8 cellular contexts compared by ENCODE assay signal in genomic region chr13:113298001-113298945, GRCh38. TPM values are rescaled to one million over a fixed set of nuclear protein-coding genes. Genes with fewer than 3 reads are reported as not detected.
A peak's percentile ranks its signal among the peaks of the same experiment; 100 is the strongest.
DNase-seq lines count a peak whose midpoint lies in the region; ATAC-seq and TF ChIP-seq lines count a peak whose summit lies in the region.

No MANE protein-coding gene starts in this region.

- H3K27me3 Mint-ChIP-seq in activated T-helper 17 cell treated with anti-CD3 and anti-CD28 coated beads, Interleukin-2, amount 50 U/mL, for 72 hours, result no peaks in the 10 kb centered on the region

- peak overlapping the region; percentile 98 for H3K4me3 Mint-ChIP-seq in activated T-helper 17 cell treated with anti-CD3 and anti-CD28 coated beads, Interleukin-2, amount 50 U/mL, for 72 hours

- H3K4me3 ChIP-seq in heart left ventricle (peak overlapping the region; percentile 77 to 98 (median 88)), testis (peak overlapping the region; percentile 93 to 98)

- TF ChIP-seq CTCF in heart left ventricle (IDR thresholded peaks at IDR 0.05), result no peak
- TF ChIP-seq CTCF in testis (IDR thresholded peaks at IDR 0.05), result no peak

- intact Hi-C loops in heart left ventricle (cut with DNase I), result loop anchor here in 4 of 10 donors (5.0 to 10.0 kb wide), 3 partner anchors 81 to 97 kb away; no protein-coding TSS in a partner anchor
- intact Hi-C loops in Right ventricle myocardium inferior (cut with DNase I), result no loop called here
- intact Hi-C loops in testis (cut with DNase I; ENCODE audit: low total_unique reads), result no loop called here

- H3K4me1 Mint-ChIP-seq in activated T-helper 17 cell treated with anti-CD3 and anti-CD28 coated beads, Interleukin-2, amount 50 U/mL, for 72 hours, result peaks cover 21% of the 10 kb centered on the region

- peaks cover 0 to 51% (median 23%) of the 10 kb centered on the region in 12 donors for H3K4me1 ChIP-seq in heart left ventricle
- peaks cover 8% of the 10 kb centered on the region for H3K4me1 ChIP-seq in testis

- H3K36me3 ChIP-seq in heart left ventricle (peaks cover 0 to 21% (median 5%) of the 10 kb centered on the region in 9 donors), testis (ENCODE audit: low read depth, missing control alignments) (no peaks in the 10 kb centered on the region)

- no peaks in the 10 kb centered on the region for H3K9me3 Mint-ChIP-seq in activated T-helper 17 cell treated with anti-CD3 and anti-CD28 coated beads, Interleukin-2, amount 50 U/mL, for 72 hours

- TF ChIP-seq POLR2A in heart left ventricle (IDR thresholded peaks at IDR 0.05) (no peak), testis (IDR thresholded peaks at IDR 0.05) (no peak)

- H3K27ac ChIP-seq in heart left ventricle (peak overlapping the region in 8 of 12 donors; percentile 88 to 95 (median 92)), testis (peak overlapping the region; percentile 37 to 83)

- peak overlapping the region; percentile 99 for H3K27ac Mint-ChIP-seq in activated T-helper 17 cell treated with anti-CD3 and anti-CD28 coated beads, Interleukin-2, amount 50 U/mL, for 72 hours

- ATAC-seq in heart left ventricle (no peak), Right ventricle myocardium inferior (no peak), GM21390 (IDR thresholded peaks at IDR 0.05; ENCODE audit: unreplicated experiment) (no peak), GM18873 (IDR thresholded peaks at IDR 0.05; ENCODE audit: low FRiP score, unreplicated experiment) (no peak)
- ATAC-seq in activated T-helper 17 cell treated with anti-CD3 and anti-CD28 coated beads, Interleukin-2, amount 50 U/mL, for 72 hours (replicated peaks), result no peak

- peaks cover 21% of the 10 kb centered on the region for H3K36me3 Mint-ChIP-seq in activated T-helper 17 cell treated with anti-CD3 and anti-CD28 coated beads, Interleukin-2, amount 50 U/mL, for 72 hours (ENCODE audit: low read depth)

- DNase-seq in heart left ventricle, result no peak
- DNase-seq in Right ventricle myocardium inferior (ENCODE audit: missing footprints), result no peak
- DNase-seq in iris pigment epithelial cell (ENCODE audit: low read depth), result peak; percentile 23
- DNase-seq in testis, result peak; percentile 23
- no peak for DNase-seq in NCI-H2029 (lab: John Stamatoyannopoulos, UW)

- no peaks in the 10 kb centered on the region for H3K27me3 ChIP-seq in heart left ventricle
- no peaks in the 10 kb centered on the region for H3K27me3 ChIP-seq in testis

- H3K9me3 ChIP-seq in heart left ventricle (no peaks in the 10 kb centered on the region), testis (no peaks in the 10 kb centered on the region)

- WGBS in heart left ventricle, 4 donors, result 33 to 37% (median 34%) methylated on average over 21 of the region's 21 CpGs
- 20 to 25% methylated on average over 21 of the region's 21 CpGs for WGBS in testis, 2 donors

RNA-seq across cellular contexts. Expression of gene LAMP1, which starts 1.2 kb away (rescaled TPM):
- total RNA-seq in heart left ventricle, result 100 to 1,000 TPM in 5 of 9 donors, 10 to 100 TPM in 4; 77.5 to 214 (median 101) TPM
- 10 to 100 TPM; 41.4 to 96.1 TPM for polyA plus RNA-seq in heart left ventricle
- total RNA-seq in Right ventricle myocardium inferior, result 104 TPM
- total RNA-seq in activated T-helper 17 cell treated with anti-CD3 and anti-CD28 coated beads, Interleukin-2, amount 50 U/mL, for 72 hours, result 10 to 100 TPM; 46.1 to 95.1 TPM
- total RNA-seq in testis, result 100 to 1,000 TPM; 177 to 231 TPM
- polyA plus RNA-seq in testis (ENCODE audit: insufficient read depth, low read depth, low replicate concordance), result 254 TPM

Comparison
In these comparisons a context has a peak if more than half of its experiments do, and no peak if none do; other contexts are left out.
1. DNase-seq: peak in iris pigment epithelial cell (single experiment) and testis (single experiment); none in heart left ventricle (0 of 5), Right ventricle myocardium inferior (single experiment) and NCI-H2029 (single experiment).